1 cellular context compared by ENCODE assay signal in genomic region chr4:107987916-107988762, GRCh38.
A peak's percentile ranks its signal among the peaks of the same experiment; 100 is the strongest.
TF ChIP-seq lines count a peak whose summit lies in the region.

No MANE protein-coding gene starts in this region.

TF ChIP-seq in HEK293, 187 proteins besides CTCF, POLR2A, EP300 and RAD21 (continued from another document):
- TF ChIP-seq ZNF692 (tag by site-specific recombination; IDR thresholded peaks at IDR 0.05) (no peak), SCRT2 (tag by site-specific recombination; IDR thresholded peaks at IDR 0.05) (peak; percentile 67), ZBTB7A (tag by site-specific recombination; IDR thresholded peaks at IDR 0.05; ENCODE audit: low read depth) (no peak)
